ENCODE assay signal across 1 cellular context in genomic region chr5:132434391-132434790, GRCh38.
TF ChIP-seq lines count a peak whose summit lies in the region.

No MANE protein-coding gene starts in this region.

TF ChIP-seq in K562, 482 proteins besides CTCF, POLR2A, EP300 and RAD21:
- TF ChIP-seq SMAD2 (IDR thresholded peaks at IDR 0.05; ENCODE audit: low read depth, low read length) (no peak), PATZ1 (CRISPR knock-in tag; IDR thresholded peaks at IDR 0.05; ENCODE audit: borderline replicate concordance) (no peak), ZNF785 (CRISPR knock-in tag; IDR thresholded peaks at IDR 0.05) (no peak), POLR2H (tag; IDR thresholded peaks at IDR 0.05; ENCODE audit: low read depth) (no peak), ESRRB (CRISPR knock-in tag; IDR thresholded peaks at IDR 0.05; ENCODE audit: borderline replicate concordance) (no peak), ATF2 (CRISPR knock-in tag; IDR thresholded peaks at IDR 0.05) (no peak), CBFA2T2 (conservative IDR thresholded peaks at IDR 0.05) (no peak), CHCHD3 (CRISPR knock-in tag; IDR thresholded peaks at IDR 0.05) (no peak), HNRNPLL (IDR thresholded peaks at IDR 0.05; ENCODE audit: low read depth, low read length, poor library complexity, severe bottlenecking) (no peak), POLR2AphosphoS5 (IDR thresholded peaks at IDR 0.05; ENCODE audit: control insufficient read depth, insufficient read depth, low read depth, low read length) (no peak)
